ENCODE assay signal across 13 cellular contexts in the genomic region with DNA sequence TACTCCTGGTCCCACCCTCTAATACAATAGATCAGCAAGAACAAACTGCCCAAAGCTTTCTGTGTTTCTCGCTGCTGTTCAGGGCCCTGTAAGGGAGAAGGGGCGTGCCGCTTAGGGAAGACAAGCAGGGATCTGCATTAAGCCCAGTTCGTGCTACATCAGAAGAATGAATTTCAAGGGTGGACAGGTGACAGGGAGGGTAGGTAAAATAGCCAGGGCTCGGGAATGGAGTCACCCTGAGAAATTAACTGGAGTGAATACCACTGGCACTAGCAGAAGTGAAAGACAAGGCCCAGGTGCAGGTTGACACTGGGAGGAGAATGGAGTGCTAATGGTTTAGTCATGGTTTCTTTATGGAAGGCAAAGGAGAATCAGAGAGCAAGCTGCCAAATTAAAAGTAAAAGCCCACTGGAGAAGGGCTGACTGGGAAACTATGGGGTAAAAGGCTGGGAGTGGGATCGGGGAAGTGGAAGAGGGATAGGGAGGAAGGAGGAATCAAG.
A peak's percentile ranks its signal among the peaks of the same experiment; 100 is the strongest.
DNase-seq lines count a peak whose midpoint lies in the region; ATAC-seq and TF ChIP-seq lines count a peak whose summit lies in the region.
"Had no signal": no experiment of that assay in that cellular context is flagged by ENCODE, and none has a peak within 500 bp of the region (broad histone marks: within the 10 kb centered on the region; RNA-seq: fewer than 3 reads in every experiment).

No MANE protein-coding gene starts in this region.

- H3K9ac ChIP-seq in smooth muscle cell (ENCODE audit: low read depth), result peak overlapping the region; percentile 73

- peak overlapping the region; percentile 75 for H3K4me2 ChIP-seq in smooth muscle cell

- 0 to 50% methylated on average over 1 to 6 of the region's 6 CpGs for WGBS in gastroesophageal sphincter (ENCODE audit: low coverage in 1 of 2), 2 donors
- WGBS in smooth muscle cell (ENCODE audit: low lambda C conversion rate), result 54% methylated on average over 6 of the region's 6 CpGs

- no peak for TF ChIP-seq POLR2A in gastroesophageal sphincter (IDR thresholded peaks at IDR 0.05)

- peak overlapping the region; percentile 38 to 81 (median 67) for H3K27ac ChIP-seq in gastroesophageal sphincter
- H3K27ac ChIP-seq in smooth muscle cell (ENCODE audit: low read depth), result peak overlapping the region; percentile 97

- H3F3A ChIP-seq in smooth muscle cell (ENCODE audit: low read depth), result peaks cover 26% of the 10 kb centered on the region

- DNase-seq in NCI-H1417 (lab: John Stamatoyannopoulos, UW), result peak; percentile 57 to 83 (median 61)
- no peak for DNase-seq in NCI-H1417 treated with DMSO at 0.1 percent for 48 hours (lab: John Stamatoyannopoulos, UW)
- peak; percentile 36 for DNase-seq in NCI-H526 treated with DMSO at 0.1 percent for 48 hours (lab: John Stamatoyannopoulos, UW)
- no peak for DNase-seq in smooth muscle cell (lab: John Stamatoyannopoulos, UW; ENCODE audit: unreplicated experiment)
- DNase-seq in MV-4-11 (lab: John Stamatoyannopoulos, UW), result no peak
- DNase-seq: activated CD8-positive, alpha-beta memory T cell treated with anti-CD3 and anti-CD28 coated beads, Interleukin-2, amount 10 ng/mL, durations not matched to agents 7 days and 5 days; cerebellar nuclear complex; Kasumi-1; natural killer cell; Right ventricle myocardium superior had no signal

- peak overlapping the region; percentile 73 for H2AFZ ChIP-seq in smooth muscle cell (ENCODE audit: low read depth)

- no peaks in the 10 kb centered on the region for H4K20me1 ChIP-seq in smooth muscle cell (ENCODE audit: low read depth)

- TF ChIP-seq CTCF in gastroesophageal sphincter (IDR thresholded peaks at IDR 0.05), result no peak
- no peak for TF ChIP-seq CTCF in smooth muscle cell (IDR thresholded peaks at IDR 0.05; ENCODE audit: borderline replicate concordance, insufficient read depth, poor library complexity, severe bottlenecking)

- no peaks in the 10 kb centered on the region for H3K36me3 ChIP-seq in gastroesophageal sphincter
- no peaks in the 10 kb centered on the region for H3K36me3 ChIP-seq in smooth muscle cell (ENCODE audit: low read depth)

- H3K4me1 ChIP-seq in gastroesophageal sphincter (peaks cover 0 to 45% (median 0%) of the 10 kb centered on the region in 3 donors), smooth muscle cell (ENCODE audit: low read depth) (peaks cover 43% of the 10 kb centered on the region)

- TF ChIP-seq EP300 in gastroesophageal sphincter (IDR thresholded peaks at IDR 0.05), result no peak

- no peaks in the 10 kb centered on the region for H3K79me2 ChIP-seq in smooth muscle cell (ENCODE audit: low read depth)

- H3K4me3 ChIP-seq in gastroesophageal sphincter (no peak overlapping the region), smooth muscle cell (no peak overlapping the region)

- no peaks in the 10 kb centered on the region for H3K9me3 ChIP-seq in gastroesophageal sphincter
- no peaks in the 10 kb centered on the region for H3K9me3 ChIP-seq in smooth muscle cell (replicated peaks; ENCODE audit: low read depth)

- H3K27me3 ChIP-seq in gastroesophageal sphincter (no peaks in the 10 kb centered on the region), smooth muscle cell (ENCODE audit: low read depth) (no peaks in the 10 kb centered on the region)

- no peak for ATAC-seq in gastroesophageal sphincter
- no peak for ATAC-seq in HG03469 (IDR thresholded peaks at IDR 0.05; ENCODE audit: unreplicated experiment)
- no peak for ATAC-seq in GM21825 (IDR thresholded peaks at IDR 0.05; ENCODE audit: unreplicated experiment)
- ATAC-seq: activated CD8-positive, alpha-beta memory T cell treated with anti-CD3 and anti-CD28 coated beads, Interleukin-2, amount 10 ng/mL, durations not matched to agents 7 days and 5 days had no signal

Comparison
In these comparisons a context has a peak if more than half of its experiments do, and no peak if none do; other contexts are left out.
1. DNase-seq: peak in NCI-H1417 (3 of 3) and NCI-H526 treated with DMSO at 0.1 percent for 48 hours (single experiment); none in NCI-H1417 treated with DMSO at 0.1 percent for 48 hours (single experiment), smooth muscle cell (single experiment) and MV-4-11 (single experiment).